9 cellular contexts compared by ENCODE assay signal in genomic region chr12:57216931-57217871, GRCh38. TPM values are rescaled to one million over a fixed set of nuclear protein-coding genes. Genes with fewer than 3 reads are reported as not detected.
DNase-seq lines count a peak whose midpoint lies in the region; ATAC-seq and TF ChIP-seq lines count a peak whose summit lies in the region.
"Had no signal": no experiment of that assay in that cellular context is flagged by ENCODE, and none has a peak within 500 bp of the region (broad histone marks: within the 10 kb centered on the region; RNA-seq: fewer than 3 reads in every experiment).

No MANE protein-coding gene starts in this region.

- WGBS in urinary bladder: 3% methylated on average over 61 of the region's 61 CpGs

- H3K27ac ChIP-seq in BLaER1 treated with 17β-estradiol and CSF1 and Interleukin-3, amounts not matched to agents 10 nM and 100 nM: no peak overlapping the region
- H3K27ac ChIP-seq in urinary bladder (ENCODE audit: low read depth): no peak overlapping the region
- H3K27ac ChIP-seq: neutrophil had no signal

- H3K4me3 ChIP-seq in BLaER1 treated with 17β-estradiol and CSF1 and Interleukin-3, amounts not matched to agents 10 nM and 100 nM: peak overlapping the region; percentile 47 to 71 (median 60)
- H3K4me3 ChIP-seq in HFF-Myc (replicated peaks; ENCODE audit: low read depth, low read length) (peak overlapping the region; percentile 47), urinary bladder (ENCODE audit: low read depth, low read length) (peak overlapping the region; percentile 40)

- peaks cover 86 to 89% (median 88%) of the 10 kb centered on the region in 11 experiments for H3K27me3 ChIP-seq in BLaER1 treated with 17β-estradiol and CSF1 and Interleukin-3, amounts not matched to agents 10 nM and 100 nM

- H3K4me1 Mint-ChIP-seq in activated T-cell treated with anti-CD3 and anti-CD28 coated beads, Interleukin-2, amount 50 U/mL, for 4 hours (ENCODE audit: low read depth): peaks cover 56% of the 10 kb centered on the region
- peaks cover 45 to 46% of the 10 kb centered on the region in 2 donors for H3K4me1 Mint-ChIP-seq in immature natural killer cell

- peaks cover 48 to 60% (median 53%) of the 10 kb centered on the region in 10 experiments for H3K4me1 ChIP-seq in BLaER1 treated with 17β-estradiol and CSF1 and Interleukin-3, amounts not matched to agents 10 nM and 100 nM
- H3K4me1 ChIP-seq in urinary bladder (ENCODE audit: insufficient read depth): peaks cover 2% of the 10 kb centered on the region

- peak overlapping the region; percentile 79 for H3K4me3 Mint-ChIP-seq in activated T-cell treated with anti-CD3 and anti-CD28 coated beads, Interleukin-2, amount 50 U/mL, for 4 hours
- peak overlapping the region; percentile 71 to 82 (median 80) for H3K4me3 Mint-ChIP-seq in immature natural killer cell

- H3K27ac Mint-ChIP-seq in immature natural killer cell: peak overlapping the region in 5 of 6 donors; percentile 37 to 88 (median 70)

- H3K9me3 ChIP-seq in BLaER1 treated with 17β-estradiol and CSF1 and Interleukin-3, amounts not matched to agents 10 nM and 100 nM (replicated peaks in 1 of 11): no peaks in the 10 kb centered on the region
- H3K9me3 ChIP-seq: neutrophil had no signal

- no peaks in the 10 kb centered on the region for H3K9me3 Mint-ChIP-seq in activated T-cell treated with anti-CD3 and anti-CD28 coated beads, Interleukin-2, amount 50 U/mL, for 4 hours
- peaks cover 0 to 2% (median 0%) of the 10 kb centered on the region in 6 donors for H3K9me3 Mint-ChIP-seq in immature natural killer cell

- no peak for TF ChIP-seq CTCF in HFF-Myc (IDR thresholded peaks at IDR 0.05; ENCODE audit: low read depth, low read length, missing control alignments)

- peak overlapping the region in 9 of 11 experiments; percentile 1 to 63 (median 41); a peak in 12 of 22 replicates for H3K9ac ChIP-seq in BLaER1 treated with 17β-estradiol and CSF1 and Interleukin-3, amounts not matched to agents 10 nM and 100 nM

- peaks cover 32 to 92% (median 67%) of the 10 kb centered on the region in 11 experiments for H4K20me1 ChIP-seq in BLaER1 treated with 17β-estradiol and CSF1 and Interleukin-3, amounts not matched to agents 10 nM and 100 nM

- no peak for DNase-seq in HFF-Myc (ENCODE audit: extremely low read depth, low read depth)
- no peak for DNase-seq in activated T-cell treated with anti-CD3 and anti-CD28 coated beads, Interleukin-2, amount 50 U/mL, for 4 hours
- peak; percentile 61 to 70 (median 64) for DNase-seq in immature natural killer cell
- no peak for DNase-seq in effector CD8-positive, alpha-beta T cell (lab: John Stamatoyannopoulos, UW)
- DNase-seq in NCI-H2227 (lab: John Stamatoyannopoulos, UW; ENCODE audit: unreplicated experiment): no peak
- no peak for DNase-seq in SW480 (ENCODE audit: low spot score)

- peak; percentile 17 to 20 for ATAC-seq in activated T-cell treated with anti-CD3 and anti-CD28 coated beads, Interleukin-2, amount 50 U/mL, for 4 hours

- H3K36me3 ChIP-seq in BLaER1 treated with 17β-estradiol and CSF1 and Interleukin-3, amounts not matched to agents 10 nM and 100 nM: peaks cover 0 to 13% (median 0%) of the 10 kb centered on the region in 11 experiments; a peak in 10 of 22 replicates
- H3K36me3 ChIP-seq in urinary bladder (ENCODE audit: insufficient read depth): no peaks in the 10 kb centered on the region
- H3K36me3 ChIP-seq: neutrophil had no signal

- H3K27me3 Mint-ChIP-seq in activated T-cell treated with anti-CD3 and anti-CD28 coated beads, Interleukin-2, amount 50 U/mL, for 4 hours (ENCODE audit: low read depth): peaks cover 76% of the 10 kb centered on the region
- peaks cover 42 to 68% (median 59%) of the 10 kb centered on the region in 3 donors for H3K27me3 Mint-ChIP-seq in immature natural killer cell (ENCODE audit: low read depth in 3 of 3)

- H3K4me2 ChIP-seq in BLaER1 treated with 17β-estradiol and CSF1 and Interleukin-3, amounts not matched to agents 10 nM and 100 nM: peak overlapping the region; percentile 88 to 100 (median 98)

- H3K36me3 Mint-ChIP-seq in activated T-cell treated with anti-CD3 and anti-CD28 coated beads, Interleukin-2, amount 50 U/mL, for 4 hours (ENCODE audit: insufficient read depth): no peaks in the 10 kb centered on the region
- no peaks in the 10 kb centered on the region for H3K36me3 Mint-ChIP-seq in immature natural killer cell

RNA-seq across cellular contexts. Expression of gene NXPH4, which starts 0.6 kb away (rescaled TPM):
- under 1 TPM in 2 of 3 donors, not detected in 1; 0.20 to 0.24 TPM for total RNA-seq in activated T-cell treated with anti-CD3 and anti-CD28 coated beads, Interleukin-2, amount 50 U/mL, for 4 hours
- not detected for polyA plus RNA-seq in immature natural killer cell
- total RNA-seq in urinary bladder: 0.79 TPM
- 0.28 TPM for polyA plus RNA-seq in urinary bladder

RNA-seq across cellular contexts. Expression of gene SHMT2, which starts 12.3 kb away (rescaled TPM):
- total RNA-seq in activated T-cell treated with anti-CD3 and anti-CD28 coated beads, Interleukin-2, amount 50 U/mL, for 4 hours: 100 to 1,000 TPM; 373 to 414 (median 383) TPM
- polyA plus RNA-seq in immature natural killer cell (10 to 100 TPM; 43.1 to 50.8 (median 49.3) TPM), urinary bladder (69.8 TPM)
- 62.8 TPM for total RNA-seq in urinary bladder

RNA-seq across cellular contexts. Expression of gene STAC3, which starts 33.8 kb away (rescaled TPM):
- 1 to 10 TPM; 1.4 to 2.2 (median 1.7) TPM for total RNA-seq in activated T-cell treated with anti-CD3 and anti-CD28 coated beads, Interleukin-2, amount 50 U/mL, for 4 hours
- polyA plus RNA-seq in immature natural killer cell (not detected), urinary bladder (1.1 TPM)
- total RNA-seq in urinary bladder: 13.5 TPM

Comparison
In these comparisons a context has a peak if more than half of its experiments do, and no peak if none do; other contexts are left out.
1. DNase-seq: peak in immature natural killer cell (3 of 3); none in HFF-Myc (single experiment), activated T-cell treated with anti-CD3 and anti-CD28 coated beads, Interleukin-2, amount 50 U/mL, for 4 hours (single experiment), effector CD8-positive, alpha-beta T cell (single experiment), NCI-H2227 (single experiment) and SW480 (single experiment).
2. Peak in every context shown above with its lines, with median percentiles within 50 percentile points of each other: H3K4me3 ChIP-seq.